14 cellular contexts compared by ENCODE assay signal in the genomic region with DNA sequence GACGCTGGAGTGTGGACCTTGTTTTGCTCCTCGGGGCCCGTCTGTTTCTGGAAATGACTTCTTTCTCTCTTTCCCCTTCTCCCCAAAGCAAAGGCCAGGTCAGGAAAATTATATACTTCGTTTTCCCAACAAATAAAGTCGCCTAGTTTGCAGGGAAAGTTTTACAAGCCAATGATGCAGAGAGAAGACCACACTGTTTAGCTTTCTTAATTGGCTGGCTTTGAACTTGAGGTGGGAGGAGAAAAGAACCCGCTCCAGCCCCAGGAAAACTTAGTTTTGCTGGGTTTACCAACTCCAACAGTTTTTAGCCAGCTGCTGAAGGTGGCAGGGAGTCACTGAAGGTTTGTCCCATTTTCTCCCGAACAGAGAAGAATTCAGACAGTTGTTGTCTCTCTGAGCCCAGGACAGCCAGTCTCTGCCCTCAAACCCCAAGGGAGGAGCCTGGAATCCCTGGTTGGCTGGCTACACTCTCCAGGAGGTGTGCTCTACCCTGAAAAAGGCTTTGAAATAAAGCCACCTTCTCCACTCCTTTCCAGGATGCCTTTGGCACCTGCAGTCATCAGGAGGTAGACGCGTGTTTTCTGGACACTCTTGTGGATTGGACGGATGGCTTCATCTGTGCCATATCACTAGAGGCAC. TPM values are rescaled to one million over a fixed set of nuclear protein-coding genes. Genes with fewer than 3 reads are reported as not detected.
DNase-seq lines count a peak whose midpoint lies in the region; ATAC-seq and TF ChIP-seq lines count a peak whose summit lies in the region.
"Had no signal": no experiment of that assay in that cellular context is flagged by ENCODE, and none has a peak within 500 bp of the region (broad histone marks: within the 10 kb centered on the region; RNA-seq: fewer than 3 reads in every experiment).

No MANE protein-coding gene starts in this region.

- H3K27ac ChIP-seq in GM23338 (ENCODE audit: low read depth) (peak overlapping the region; percentile 97), esophagus squamous epithelium (peak overlapping the region; percentile 15 to 83 (median 74)), neuronal stem cell (replicated peaks; ENCODE audit: low read length) (no peak overlapping the region)
- H3K27ac ChIP-seq: brain microvascular endothelial cell, esophagus muscularis mucosa had no signal

- H3K4me1 ChIP-seq in GM23338 (ENCODE audit: insufficient read depth) (peaks cover 48% of the 10 kb centered on the region), esophagus squamous epithelium (peaks cover 31 to 84% (median 37%) of the 10 kb centered on the region in 3 donors), neuronal stem cell (ENCODE audit: control insufficient read depth in 2 of 2, insufficient read depth in 1 of 2, low read depth in 1 of 2, low read length in 2 of 2) (peaks cover 3% of the 10 kb centered on the region in 2 donors)

- no peaks in the 10 kb centered on the region for H3K9me2 ChIP-seq in GM23338 (ENCODE audit: insufficient read depth)
- H3K9me2 ChIP-seq: SK-N-SH had no signal

- no peaks in the 10 kb centered on the region for H3K79me1 ChIP-seq in neuronal stem cell (ENCODE audit: low read depth, low read length)

- peak overlapping the region; percentile 81 for H3K4me3 Mint-ChIP-seq in GM23338
- H3K4me3 Mint-ChIP-seq in T-helper 17 cell, result peak overlapping the region; percentile 96

- no peaks in the 10 kb centered on the region for H3K27me3 ChIP-seq in GM23338 (ENCODE audit: insufficient read depth)
- peaks cover 0 to 66% (median 0%) of the 10 kb centered on the region in 4 donors for H3K27me3 ChIP-seq in esophagus squamous epithelium
- peaks cover 14 to 74% (median 62%) of the 10 kb centered on the region in 3 experiments for H3K27me3 ChIP-seq in neuronal stem cell (ENCODE audit: control insufficient read depth in 3 of 3, insufficient read depth in 3 of 3, low read depth in 1 of 3, low read length in 3 of 3)

- H4K20me1 ChIP-seq in GM23338 (replicated peaks; ENCODE audit: insufficient read depth), result peaks cover 3% of the 10 kb centered on the region

- H3K4me2 ChIP-seq in GM23338, result peak overlapping the region; percentile 81
- no peak overlapping the region for H3K4me2 ChIP-seq in neuronal stem cell (ENCODE audit: insufficient read depth, low read length, poor library complexity, severe bottlenecking)
- H3K4me2 ChIP-seq: SK-N-SH had no signal

- H3K27me3 Mint-ChIP-seq in GM23338 (ENCODE audit: insufficient read depth, low read depth, poor library complexity), result peaks cover 19% of the 10 kb centered on the region
- H3K27me3 Mint-ChIP-seq in T-helper 17 cell, result no peaks in the 10 kb centered on the region

- DNase-seq in GM23338 (ENCODE audit: low spot score), result peak; percentile 35
- no peak for DNase-seq in T-helper 17 cell
- no peak for DNase-seq in esophagus squamous epithelium (lab: John Stamatoyannopoulos, UW)
- DNase-seq in neuronal stem cell (ENCODE audit: low spot score), result no peak
- no peak for DNase-seq in NK-92 (lab: John Stamatoyannopoulos, UW; ENCODE audit: unreplicated experiment)
- no peak for DNase-seq in T1000 (lab: John Stamatoyannopoulos, UW)
- no peak for DNase-seq in HCEC 1CT
- DNase-seq: brain microvascular endothelial cell, NCI-H1105 treated with DMSO at 0.1 percent for 48 hours, NCI-H774, occipital lobe, SK-N-SH had no signal

- H3K4me3 ChIP-seq in GM23338 (peak overlapping the region; percentile 77), esophagus squamous epithelium (peak overlapping the region in 2 of 4 donors; percentile 44 to 57), neuronal stem cell (ENCODE audit: low read length in 2 of 2) (peak overlapping the region in 1 of 2 donors; percentile 72)

- H2BK12ac ChIP-seq in neuronal stem cell (ENCODE audit: low read length), result no peak overlapping the region

- H3K27ac Mint-ChIP-seq in GM23338 (peak overlapping the region; percentile 76), T-helper 17 cell (peak overlapping the region; percentile 100)

- H3K36me3 ChIP-seq in GM23338 (ENCODE audit: insufficient read depth) (no peaks in the 10 kb centered on the region), esophagus squamous epithelium (no peaks in the 10 kb centered on the region), neuronal stem cell (replicated peaks in 1 of 2; ENCODE audit: control insufficient read depth in 2 of 2, insufficient read depth in 2 of 2, low read length in 2 of 2) (no peaks in the 10 kb centered on the region)
- H3K36me3 ChIP-seq: brain microvascular endothelial cell, esophagus muscularis mucosa had no signal

- H3K18ac ChIP-seq in neuronal stem cell (ENCODE audit: low read length), result no peak overlapping the region

- no peak overlapping the region for H3K14ac ChIP-seq in neuronal stem cell (ENCODE audit: low read length)

- peaks cover 74% of the 10 kb centered on the region for H3K79me2 ChIP-seq in GM23338 (replicated peaks; ENCODE audit: insufficient read depth)

- TF ChIP-seq CTCF in GM23338 (conservative IDR thresholded peaks at IDR 0.05; ENCODE audit: low read depth in 2 of 2) (no peak), esophagus squamous epithelium (IDR thresholded peaks at IDR 0.05) (no peak)

- no peaks in the 10 kb centered on the region; the same call in 2 of the 3 replicates for H3K9me3 Mint-ChIP-seq in GM23338

- H2AFZ ChIP-seq in GM23338, result no peak overlapping the region
- H2AFZ ChIP-seq in neuronal stem cell (ENCODE audit: low read length), result peak overlapping the region; percentile 94

- H2BK5ac ChIP-seq in neuronal stem cell (ENCODE audit: low read length), result no peak overlapping the region

- no peak for TF ChIP-seq POLR2A in esophagus squamous epithelium (IDR thresholded peaks at IDR 0.05)

- ATAC-seq in GM23338 (peak; percentile 6), T-helper 17 cell (peak; percentile 13), HG03139 (IDR thresholded peaks at IDR 0.05; ENCODE audit: unreplicated experiment) (no peak)

- H3K9ac ChIP-seq in neuronal stem cell (ENCODE audit: low read depth, low read length, poor library complexity), result no peak overlapping the region
- H3K9ac ChIP-seq: SK-N-SH had no signal

- no peak overlapping the region for H2AK5ac ChIP-seq in neuronal stem cell (ENCODE audit: low read depth, low read length)

- intact Hi-C loops in esophagus squamous epithelium (cut with DNase I), result no loop called here

- H3K9me3 ChIP-seq in T-helper 17 cell (ENCODE audit: control insufficient read depth, low read length, poor library complexity, severe bottlenecking) (no peaks in the 10 kb centered on the region), esophagus squamous epithelium (no peaks in the 10 kb centered on the region), neuronal stem cell (replicated peaks in 1 of 2; ENCODE audit: control insufficient read depth in 2 of 2, insufficient read depth in 1 of 2, low read depth in 1 of 2, low read length in 2 of 2) (no peaks in the 10 kb centered on the region)
- H3K9me3 ChIP-seq: esophagus muscularis mucosa, SK-N-SH had no signal

- H3K23ac ChIP-seq in neuronal stem cell (ENCODE audit: low read depth, low read length, poor library complexity), result no peak overlapping the region

- H3K4me1 Mint-ChIP-seq in GM23338, result peaks cover 64% of the 10 kb centered on the region
- H3K4me1 Mint-ChIP-seq in T-helper 17 cell, result peaks cover 79% of the 10 kb centered on the region

- WGBS in esophagus squamous epithelium, 2 donors, result 37 to 56% methylated on average over 6 to 9 of the region's 10 CpGs
- WGBS in neuronal stem cell (ENCODE audit: extremely low coverage in 2 of 2, insufficient read length in 2 of 2, insufficient replicate concordance in 1 of 2), 2 donors, result no CpG with 5 or more reads among the region's 10 CpGs

- peak overlapping the region; percentile 23 for H4K8ac ChIP-seq in neuronal stem cell (ENCODE audit: low read depth, low read length)

- no peak overlapping the region for H3K4ac ChIP-seq in neuronal stem cell (ENCODE audit: low read length)

- H2BK15ac ChIP-seq in neuronal stem cell (ENCODE audit: low read length), result no peak overlapping the region

- H4K91ac ChIP-seq in neuronal stem cell (ENCODE audit: low read depth, low read length, poor library complexity), result no peak overlapping the region

- H3K36me3 Mint-ChIP-seq in GM23338 (ENCODE audit: low read depth) (peaks cover 3% of the 10 kb centered on the region; the same call in 2 of the 3 replicates), T-helper 17 cell (ENCODE audit: low read depth) (peaks cover 10% of the 10 kb centered on the region)

- H3F3A ChIP-seq in GM23338 (replicated peaks; ENCODE audit: low read depth), result peaks cover 13% of the 10 kb centered on the region

- no peak overlapping the region for H2BK120ac ChIP-seq in neuronal stem cell (ENCODE audit: low read depth, low read length)

TF ChIP-seq in GM23338, 12 proteins besides CTCF, POLR2A, EP300 and RAD21:
- TF ChIP-seq POLR2AphosphoS5 (IDR thresholded peaks at IDR 0.05; ENCODE audit: low read depth) (peak; percentile 5; the same call in 1 of the 2 replicates), ETS1 (IDR thresholded peaks at IDR 0.05) (no peak)

RNA-seq across cellular contexts. Expression of gene BCL11B, which starts 24.8 kb away (rescaled TPM):
- 5.6 and 6.7 TPM in 2 replicates for total RNA-seq in GM23338 (2014; rRNA removed; shearing (Covaris generic))
- polyA plus RNA-seq in GM23338 (2016; fragmentation: Nextera tagmentation; extraction: Ambion mirVana), result 2.4 and 2.7 TPM in 2 replicates
- 100 to 1,000 TPM; 167 to 174 TPM for total RNA-seq in T-helper 17 cell
- 10 to 100 TPM; 10.1 to 19.3 (median 12.9) TPM for total RNA-seq in esophagus squamous epithelium
- polyA plus RNA-seq in neuronal stem cell (2013, experiment 1 of 2), result 0.77 TPM
- polyA plus RNA-seq in neuronal stem cell (2013, experiment 2 of 2), result 0.90 TPM
- polyA plus RNA-seq: SK-N-SH had no signal

Comparison
In these comparisons a context has a peak if more than half of its experiments do, and no peak if none do; other contexts are left out.
1. RNA of gene BCL11B, which starts 24.8 kb away (total RNA-seq): 167 to 174 TPM in T-helper 17 cell; 10.1 to 19.3 TPM in esophagus squamous epithelium and 5.6 to 6.7 TPM in GM23338; every median in the first group is over 4 times any median in the second.